In genomic region chrX:144006811-144007210, GRCh38 we compare ENCODE assay signal across 18 cellular contexts.
A peak's percentile ranks its signal among the peaks of the same experiment; 100 is the strongest.
DNase-seq lines count a peak whose midpoint lies in the region; ATAC-seq, FAIRE-seq and TF ChIP-seq lines count a peak whose summit lies in the region.
"Had no signal": no experiment of that assay in that cellular context is flagged by ENCODE, and none has a peak within 500 bp of the region (broad histone marks: within the 10 kb centered on the region; RNA-seq: fewer than 3 reads in every experiment).

No MANE protein-coding gene starts in this region.

- H3K4me3 ChIP-seq in A549 (no peak overlapping the region), prostate gland (no peak overlapping the region)
- H3K4me3 ChIP-seq: uterus had no signal

- H3K4me1 ChIP-seq in A549 (no peaks in the 10 kb centered on the region), prostate gland (replicated peaks) (no peaks in the 10 kb centered on the region)
- H3K4me1 ChIP-seq: uterus had no signal

- TF ChIP-seq EP300 in A549 (IDR thresholded peaks at IDR 0.05), result no peak

- TF ChIP-seq POLR2A in A549 (IDR thresholded peaks at IDR 0.05; ENCODE audit: low read length) (no peak), prostate gland (IDR thresholded peaks at IDR 0.05) (no peak)

- no peak for ATAC-seq in A549
- ATAC-seq: activated T-cell treated with anti-CD3 and anti-CD28 coated beads, Interleukin-2, amount 50 U/mL, for 72 hours; stimulated activated naive B cell treated with anti-CD40 and anti-IgM and Interleukin-4, amounts not matched to agents 10 μg/mL and 1 μg/mL and 100 μg/mL, for 72 hours had no signal

- CTCF ChIA-PET in A549 (lab: Yijun Ruan, JAX), result no interaction called here

- DNase-seq in A549 (ENCODE audit: low read depth in 1 of 2, low spot score in 1 of 2) (no peak), HS-5 (ENCODE audit: low read depth) (peak; percentile 37), astrocyte of the hippocampus (ENCODE audit: low read depth, low spot score) (peak; percentile 29), iris pigment epithelial cell (ENCODE audit: low read depth) (peak; percentile 62), dedifferentiated amniotic fluid mesenchymal stem cell (ENCODE audit: extremely low spot score) (no peak), cerebellar cortex (ENCODE audit: low spot score) (no peak), 8988T (no peak), prostate gland (ENCODE audit: low spot score) (no peak)
- DNase-seq: activated CD4-positive, alpha-beta T cell treated with anti-CD3 and anti-CD28 coated beads, Interleukin-2, amount 10 ng/mL, durations not matched to agents 7 days and 5 days; activated T-cell treated with anti-CD3 and anti-CD28 coated beads, Interleukin-2, amount 50 U/mL, for 72 hours; AML-193; DMS 273 treated with DMSO at 0.1 percent for 48 hours; mesendoderm; NCI-H1930; NCI-H526; stimulated activated naive B cell treated with anti-CD40 and anti-IgM and Interleukin-4, amounts not matched to agents 10 μg/mL and 1 μg/mL and 100 μg/mL, for 72 hours; T1000; uterus had no signal

- intact Hi-C loops in prostate gland (cut with DNase I), result no loop called here

- peak; percentile 49 for FAIRE-seq in A549 (lab: Jason Lieb, UNC)

- TF ChIP-seq CTCF in A549 (IDR thresholded peaks at IDR 0.05), result no peak
- no peak for TF ChIP-seq CTCF in prostate gland (IDR thresholded peaks at IDR 0.05)

- no peaks in the 10 kb centered on the region for H3K9me3 ChIP-seq in A549
- H3K9me3 ChIP-seq in prostate gland, result no peaks in the 10 kb centered on the region
- H3K9me3 ChIP-seq: uterus had no signal

- H3K27me3 ChIP-seq in prostate gland (replicated peaks; ENCODE audit: insufficient read depth), result no peaks in the 10 kb centered on the region
- H3K27me3 ChIP-seq: uterus had no signal

- no peak for TF ChIP-seq RAD21 in A549 (conservative IDR thresholded peaks at IDR 0.05 in 1 of 2, IDR thresholded peaks at IDR 0.05 in 1 of 2)

- H3K36me3 ChIP-seq in prostate gland, result no peaks in the 10 kb centered on the region
- H3K36me3 ChIP-seq: uterus had no signal

- POLR2A ChIA-PET in A549 (lab: Yijun Ruan, JAX), result no interaction called here

- H3K27ac ChIP-seq in A549 (no peak overlapping the region), prostate gland (no peak overlapping the region)
- H3K27ac ChIP-seq: uterus had no signal

- H3K4me2 ChIP-seq in A549, result no peak overlapping the region

TF ChIP-seq in A549, 52 proteins besides CTCF, POLR2A, EP300 and RAD21:
- TF ChIP-seq HOXA7 (CRISPR knock-in tag; IDR thresholded peaks at IDR 0.05) (no peak), BCL3 (IDR thresholded peaks at IDR 0.05) (no peak), CHD2 (IDR thresholded peaks at IDR 0.05; ENCODE audit: low read length, partially characterized antibody) (no peak), CBX8 (IDR thresholded peaks at IDR 0.05) (no peak), CHD4 (IDR thresholded peaks at IDR 0.05; ENCODE audit: borderline replicate concordance) (no peak), EHMT2 (IDR thresholded peaks at IDR 0.05; ENCODE audit: low read depth) (no peak), NR3C1 (IDR thresholded peaks at IDR 0.05) (no peak), HOXB5 (CRISPR knock-in tag; IDR thresholded peaks at IDR 0.05) (no peak), POLR2AphosphoS2 (conservative IDR thresholded peaks at IDR 0.05; ENCODE audit: low read length) (no peak), PHF8 (IDR thresholded peaks at IDR 0.05; ENCODE audit: borderline replicate concordance, low read depth) (no peak), ZFP36 (IDR thresholded peaks at IDR 0.05; ENCODE audit: borderline replicate concordance, partially characterized antibody) (no peak), CBX2 (IDR thresholded peaks at IDR 0.05; ENCODE audit: borderline replicate concordance, low read depth) (no peak)
- TF ChIP-seq, protein P1, sequence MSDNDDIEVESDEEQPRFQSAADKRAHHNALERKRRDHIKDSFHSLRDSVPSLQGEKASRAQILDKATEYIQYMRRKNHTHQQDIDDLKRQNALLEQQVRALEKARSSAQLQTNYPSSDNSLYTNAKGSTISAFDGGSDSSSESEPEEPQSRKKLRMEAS (IDR thresholded peaks at IDR 0.05), result no peak

Comparison
In these comparisons a context has a peak if more than half of its experiments do, and no peak if none do; other contexts are left out.
1. DNase-seq: peak in HS-5 (single experiment), astrocyte of the hippocampus (single experiment) and iris pigment epithelial cell (single experiment); none in A549 (0 of 2), dedifferentiated amniotic fluid mesenchymal stem cell (single experiment), cerebellar cortex (single experiment), 8988T (single experiment) and prostate gland (single experiment).